In the genomic region with DNA sequence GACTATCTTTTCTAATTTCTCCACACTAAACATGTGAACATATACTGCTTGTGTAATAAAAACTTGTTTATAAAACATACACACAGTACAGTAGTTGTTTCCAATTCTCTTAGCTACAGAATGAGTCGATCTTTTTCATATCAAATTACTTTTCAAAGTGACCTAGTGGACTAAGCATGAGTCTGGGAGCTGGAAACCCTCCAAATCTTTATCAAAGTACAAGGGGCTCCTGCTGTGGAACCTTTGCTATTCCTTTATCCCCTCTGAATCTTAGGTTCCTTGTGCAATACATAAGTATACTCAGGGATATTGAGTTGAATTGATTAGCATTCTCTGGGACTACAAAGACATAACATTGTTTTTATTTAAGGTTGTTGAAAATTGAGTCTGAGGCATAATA, we compare ENCODE assay signal across 1 cellular context.
TF ChIP-seq lines count a peak whose summit lies in the region.

No MANE protein-coding gene starts in this region.

TF ChIP-seq in HCT116, 20 proteins besides CTCF, POLR2A, EP300 and RAD21 (continued from another document):
- TF ChIP-seq FOSL1 (IDR thresholded peaks at IDR 0.05; ENCODE audit: low read depth) (no peak), ZNF274 (IDR thresholded peaks at IDR 0.05; ENCODE audit: low read depth, low read length) (no peak), SRF (IDR thresholded peaks at IDR 0.05; ENCODE audit: low read depth) (no peak), CBX3 (IDR thresholded peaks at IDR 0.05; ENCODE audit: low read depth) (no peak), YY1 (IDR thresholded peaks at IDR 0.05; ENCODE audit: extremely low read depth, insufficient replicate concordance, low read depth, low read length) (no peak), TCF7L2 (IDR thresholded peaks at IDR 0.05; ENCODE audit: borderline replicate concordance, extremely low read depth, insufficient read depth, insufficient read length) (no peak), EGR1 (IDR thresholded peaks at IDR 0.05; ENCODE audit: low read depth) (no peak), ZFX (IDR thresholded peaks at IDR 0.05) (no peak), POLR2AphosphoS5 (IDR thresholded peaks at IDR 0.05; ENCODE audit: low read depth, low read length) (no peak), SP1 (IDR thresholded peaks at IDR 0.05; ENCODE audit: low read depth) (no peak)
